In genomic region chr1:230140221-230141001, GRCh38 we compare ENCODE assay signal across 1 cellular context.
TF ChIP-seq lines count a peak whose summit lies in the region.

No MANE protein-coding gene starts in this region.

TF ChIP-seq in HEK293, 187 proteins besides CTCF, POLR2A, EP300 and RAD21 (continued from another document):
- TF ChIP-seq ZNF280D (tag by site-specific recombination; IDR thresholded peaks at IDR 0.05): no peak
- TF ChIP-seq ZNF311 (tag by site-specific recombination; IDR thresholded peaks at IDR 0.05; ENCODE audit: borderline replicate concordance): no peak
- peak; percentile 89 for TF ChIP-seq ZNF629 (tag by site-specific recombination; IDR thresholded peaks at IDR 0.05)
- no peak for TF ChIP-seq ZNF791 (tag by site-specific recombination; IDR thresholded peaks at IDR 0.05)
- TF ChIP-seq ZNF600 (tag by site-specific recombination; IDR thresholded peaks at IDR 0.05): peak; percentile 58
- TF ChIP-seq ZNF433 (tag by site-specific recombination; IDR thresholded peaks at IDR 0.05; ENCODE audit: low read depth): no peak
- 0 out of 2 replicates have a peak, but pooled peaks have one; percentile 25 for TF ChIP-seq WT1 (tag by site-specific recombination; IDR thresholded peaks at IDR 0.05)
- TF ChIP-seq HIC1 (tag by site-specific recombination; IDR thresholded peaks at IDR 0.05): no peak
- TF ChIP-seq KLF17 (tag by site-specific recombination; IDR thresholded peaks at IDR 0.05): no peak
- peak; percentile 73 for TF ChIP-seq PRDM1 (tag by site-specific recombination; IDR thresholded peaks at IDR 0.05)
- TF ChIP-seq TCF7L2 (IDR thresholded peaks at IDR 0.05; ENCODE audit: borderline replicate concordance, low read depth, low read length): no peak
- TF ChIP-seq ZFP69B (tag by site-specific recombination; IDR thresholded peaks at IDR 0.05): no peak
- no peak for TF ChIP-seq ZNF530 (tag by site-specific recombination; IDR thresholded peaks at IDR 0.05; ENCODE audit: low read depth)
- TF ChIP-seq TRIM28 (IDR thresholded peaks at IDR 0.05; ENCODE audit: borderline replicate concordance, low read length): peak; percentile 70; the same call in 1 of the 2 replicates
- no peak for TF ChIP-seq KLF8 (tag by site-specific recombination; IDR thresholded peaks at IDR 0.05)
- peak; percentile 70 for TF ChIP-seq ZIC2 (tag by site-specific recombination; IDR thresholded peaks at IDR 0.05)
- no peak for TF ChIP-seq ZNF677 (tag by site-specific recombination; IDR thresholded peaks at IDR 0.05)
